19 cellular contexts compared by ENCODE assay signal in the genomic region with DNA sequence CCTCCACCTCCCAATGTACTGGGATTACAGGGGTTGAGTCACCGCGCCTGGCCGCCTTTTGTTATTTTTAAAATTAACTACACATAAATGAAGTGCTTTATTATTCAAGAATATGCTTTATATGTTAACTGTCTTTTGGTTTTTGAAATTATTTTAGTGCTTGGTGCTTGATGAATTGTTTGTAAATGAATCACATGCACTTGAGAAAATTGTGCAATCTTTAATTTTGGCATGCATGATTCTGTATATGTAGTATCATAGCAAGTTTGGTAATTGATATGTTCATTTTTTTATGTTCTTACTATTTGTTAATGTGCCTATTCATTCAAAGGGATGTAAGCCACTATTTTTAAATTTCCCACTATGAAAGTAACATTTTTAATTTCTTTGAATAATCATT.
DNase-seq lines count a peak whose midpoint lies in the region; TF ChIP-seq lines count a peak whose summit lies in the region.
"Had no signal": no experiment of that assay in that cellular context is flagged by ENCODE, and none has a peak within 500 bp of the region (broad histone marks: within the 10 kb centered on the region; RNA-seq: fewer than 3 reads in every experiment).

No MANE protein-coding gene starts in this region.

- H3K4me1 Mint-ChIP-seq in mesothelial cell of epicardium = no peaks in the 10 kb centered on the region
- H3K4me1 Mint-ChIP-seq: CD4-positive, alpha-beta memory T cell had no signal

- H3K4me3 ChIP-seq in epithelial cell of esophagus (ENCODE audit: low read length) = no peak overlapping the region
- no peak overlapping the region for H3K4me3 ChIP-seq in dorsolateral prefrontal cortex
- H3K4me3 ChIP-seq: SK-N-MC had no signal

- H3K27me3 Mint-ChIP-seq in mesothelial cell of epicardium (ENCODE audit: low read depth) = no peaks in the 10 kb centered on the region
- H3K27me3 Mint-ChIP-seq: CD4-positive, alpha-beta memory T cell had no signal

- H3K9me3 Mint-ChIP-seq in mesothelial cell of epicardium = peaks cover 20% of the 10 kb centered on the region
- H3K9me3 Mint-ChIP-seq: HFFc6 had no signal

- no peak for TF ChIP-seq CTCF in epithelial cell of esophagus (IDR thresholded peaks at IDR 0.05; ENCODE audit: insufficient read depth, low read depth, low read length, missing control alignments)
- no peak for TF ChIP-seq CTCF in dorsolateral prefrontal cortex (IDR thresholded peaks at IDR 0.05 in 54 of 56, conservative IDR thresholded peaks at IDR 0.05 in 2 of 56; ENCODE audit: low read depth in 1 of 56, partially characterized antibody in 56 of 56)
- no peak for TF ChIP-seq CTCF in mesothelial cell of epicardium (IDR thresholded peaks at IDR 0.05; ENCODE audit: unreplicated experiment)

- DNase-seq in EL = peak; percentile 23
- peak; percentile 37 for DNase-seq in LHCN-M2 (ENCODE audit: low read depth)
- peak; percentile 39 for DNase-seq in epithelial cell of esophagus (ENCODE audit: low read depth)
- DNase-seq in fibroblast of the conjunctiva (ENCODE audit: low read depth) = peak; percentile 45
- DNase-seq in NAMALWA (ENCODE audit: low spot score) = no peak
- no peak for DNase-seq in cerebellar cortex (ENCODE audit: low spot score)
- DNase-seq in dorsolateral prefrontal cortex = no peak
- DNase-seq in mesothelial cell of epicardium (ENCODE audit: low spot score in 2 of 2, unreplicated experiment in 2 of 2) = no peak
- DNase-seq: CD4-positive, alpha-beta memory T cell; DMS153; HFFc6; MM.1S; NCI-H1105; NCI-H1694; NCI-H510A; NCI-H748 treated with DMSO at 0.1 percent for 48 hours; NK-92 treated with Interleukin-12 subunit alpha and Interleukin-12 subunit beta, amount 100 ng/mL, for 24 hours; Right ventricle myocardium superior had no signal

- H3K27me3 ChIP-seq in dorsolateral prefrontal cortex = no peaks in the 10 kb centered on the region

- intact Hi-C loops in dorsolateral prefrontal cortex (cut with DNase I) = no loop called here

- no peak overlapping the region for H3K4me3 Mint-ChIP-seq in mesothelial cell of epicardium
- H3K4me3 Mint-ChIP-seq: CD4-positive, alpha-beta memory T cell; HFFc6 had no signal

- H3K27ac ChIP-seq in dorsolateral prefrontal cortex = no peak overlapping the region
- H3K27ac ChIP-seq: SK-N-MC had no signal

- H3K36me3 Mint-ChIP-seq in mesothelial cell of epicardium = no peaks in the 10 kb centered on the region
- H3K36me3 Mint-ChIP-seq: CD4-positive, alpha-beta memory T cell had no signal

- no peak overlapping the region for H3K27ac Mint-ChIP-seq in mesothelial cell of epicardium
- H3K27ac Mint-ChIP-seq: CD4-positive, alpha-beta memory T cell; HFFc6 had no signal

Comparison
In these comparisons a context has a peak if more than half of its experiments do, and no peak if none do; other contexts are left out.
1. DNase-seq: peak in EL (single experiment), LHCN-M2 (single experiment), epithelial cell of esophagus (single experiment) and fibroblast of the conjunctiva (single experiment); none in NAMALWA (single experiment), cerebellar cortex (single experiment), dorsolateral prefrontal cortex (0 of 10) and mesothelial cell of epicardium (0 of 2).